Comparison of ENCODE assay signal across 7 cellular contexts in genomic region chr1:221958161-221958562, GRCh38.
DNase-seq lines count a peak whose midpoint lies in the region; ATAC-seq, FAIRE-seq and TF ChIP-seq lines count a peak whose summit lies in the region.
"Not testable (repeated sequence)": the region's sequence is repeated elsewhere in the genome, so short reads cannot be mapped to it uniquely, and the experiment has no call there.

No MANE protein-coding gene starts in this region.

- not testable (repeated sequence) for H3K9me3 ChIP-seq in SJSA1 (replicated peaks); K562 (replicated peaks; ENCODE audit: control insufficient read depth, insufficient read depth, low read depth, low read length)

- H3K9me1 ChIP-seq in K562 (ENCODE audit: control insufficient read depth, insufficient read depth, low read length) = not testable (repeated sequence)

- peak overlapping the region; percentile 73 for H2AFZ ChIP-seq in K562 (ENCODE audit: low read depth, low read length)

- not testable (repeated sequence) for H3K79me2 ChIP-seq in K562 (ENCODE audit: control insufficient read depth, insufficient read depth, low read length); mesendoderm (ENCODE audit: control insufficient read depth, insufficient read depth, low read length)

- in situ Hi-C loops in K562 (cut with MboI) = not testable (repeated sequence)

- POLR2A ChIA-PET in K562 (lab: Yijun Ruan, JAX) = interaction anchor here (0.6 kb wide), 1 partner anchor 268 kb away, joined by 3 read pairs; no protein-coding TSS in a partner anchor

- H3K4me3 ChIP-seq in NB4 (ENCODE audit: low read depth, low read length); SJSA1; K562; fibroblast of pulmonary artery (replicated peaks; ENCODE audit: low read depth, low read length); mesendoderm (ENCODE audit: low read length): not testable (repeated sequence)

- peak; percentile 59 for ATAC-seq in K562

- H2BK120ac ChIP-seq in mesendoderm (ENCODE audit: low read depth, low read length) = not testable (repeated sequence)

- TF ChIP-seq EP300 in K562 (IDR thresholded peaks at IDR 0.05; ENCODE audit: low read length) = peak; percentile 72; the same call in 1 of the 2 replicates

- not testable (repeated sequence) for BruUV-seq in K562 (replicated peaks; lab: Mats Ljungman, UMichigan)

- not testable (repeated sequence) for H3K79me1 ChIP-seq in mesendoderm (ENCODE audit: low read length)

- TF ChIP-seq RAD21 in K562 (CRISPR knock-in tag; conservative IDR thresholded peaks at IDR 0.05 in 1 of 2, IDR thresholded peaks at IDR 0.05 in 1 of 2) = peak in 1 of 2 experiments; percentile 29; a peak in 2 of 4 replicates

- H3K4ac ChIP-seq in mesendoderm (ENCODE audit: low read depth, low read length) = not testable (repeated sequence)

- H2BK15ac ChIP-seq in mesendoderm (replicated peaks; ENCODE audit: low read depth) = not testable (repeated sequence)

- H4K8ac ChIP-seq in mesendoderm (ENCODE audit: low read depth, low read length) = not testable (repeated sequence)

- H2AK5ac ChIP-seq in mesendoderm (ENCODE audit: low read length) = not testable (repeated sequence)

- not testable (repeated sequence) for H3K27me3 ChIP-seq in SJSA1 (replicated peaks); K562 (ENCODE audit: control insufficient read depth in 2 of 2, insufficient read depth in 2 of 2, low read length in 2 of 2); mesendoderm (ENCODE audit: insufficient read depth, low read length, poor library complexity)

- not testable (repeated sequence) for H3K56ac ChIP-seq in mesendoderm (ENCODE audit: low read length)

- H4K20me1 ChIP-seq in K562 (replicated peaks; ENCODE audit: control insufficient read depth, insufficient read depth, low read length) = not testable (repeated sequence)

- peak; percentile 81 for DNase-seq in EH (ENCODE audit: low read depth)
- DNase-seq in HK-2 (ENCODE audit: unreplicated experiment) = peak; percentile 54
- DNase-seq in NB4 (ENCODE audit: low read depth) = peak; percentile 20
- DNase-seq in SJSA1 (ENCODE audit: low read depth in 1 of 2, low spot score in 2 of 2) = peak; percentile 77 to 84
- peak; percentile 33 to 84 (median 50) for DNase-seq in K562 (ENCODE audit: extremely low read depth in 1 of 4, low spot score in 3 of 4)
- DNase-seq in fibroblast of pulmonary artery (ENCODE audit: low read depth) = peak; percentile 55
- DNase-seq in mesendoderm = peak; percentile 64

- not testable (repeated sequence) for H2BK5ac ChIP-seq in mesendoderm (ENCODE audit: low read length)

- peak overlapping the region in 1 of 2 experiments; percentile 36; a peak in 1 of 4 replicates for H3K9ac ChIP-seq in K562 (ENCODE audit: insufficient read depth in 1 of 2, low read depth in 2 of 2, low read length in 2 of 2)
- H3K9ac ChIP-seq in mesendoderm (ENCODE audit: low read length) = not testable (repeated sequence)

- H3K27ac ChIP-seq in SJSA1 = peak overlapping the region; percentile 72
- H3K27ac ChIP-seq in K562 (ENCODE audit: extremely low read depth, low read depth, low read length) = peak overlapping the region; percentile 75
- not testable (repeated sequence) for H3K27ac ChIP-seq in mesendoderm (ENCODE audit: low read depth, low read length)

- not testable (repeated sequence) for TF ChIP-seq CTCF in NB4 (IDR thresholded peaks at IDR 0.05; ENCODE audit: low read depth, low read length); K562 (IDR thresholded peaks at IDR 0.05 in 2 of 3, conservative IDR thresholded peaks at IDR 0.05 in 1 of 3; ENCODE audit: insufficient read depth in 2 of 3, low read depth in 1 of 3, low read length in 3 of 3); fibroblast of pulmonary artery (IDR thresholded peaks at IDR 0.05; ENCODE audit: low read length, missing control alignments)

- TF ChIP-seq POLR2A in NB4 (IDR thresholded peaks at IDR 0.05; ENCODE audit: extremely low read depth, insufficient read length); K562 (conservative IDR thresholded peaks at IDR 0.05): not testable (repeated sequence)

- not testable (repeated sequence) for H4K5ac ChIP-seq in mesendoderm (ENCODE audit: low read length)

- peak; percentile 78 for FAIRE-seq in K562 (lab: Jason Lieb, UNC)

- H3K23ac ChIP-seq in mesendoderm (ENCODE audit: low read length) = not testable (repeated sequence)

- H3K4me1 ChIP-seq in SJSA1 (replicated peaks) (peaks cover 40% of the 10 kb centered on the region), K562 (replicated peaks in 1 of 2; ENCODE audit: control insufficient read depth in 2 of 2, insufficient read depth in 2 of 2, low read length in 2 of 2) (peaks cover 5 to 12% of the 10 kb centered on the region in 2 experiments; a peak in 4 of 5 replicates)
- not testable (repeated sequence) for H3K4me1 ChIP-seq in mesendoderm (ENCODE audit: control insufficient read depth, low read depth, low read length)

- WGBS in K562 (ENCODE audit: insufficient coverage, low coverage, missing lambda C conversion rate) = 11% methylated on average over 2 of the region's 2 CpGs
- no CpG with 5 or more reads among the region's 2 CpGs for whole genome bisulfite sequencing in mesendoderm (ENCODE audit: extremely low coverage, insufficient coverage, low lambda C conversion rate)

- H3K18ac ChIP-seq in mesendoderm (ENCODE audit: low read length) = not testable (repeated sequence)

- 0 out of 2 replicates have a peak overlapping the region, but pooled peaks have one; percentile 17 for H3K4me2 ChIP-seq in K562 (ENCODE audit: insufficient read depth, low read length)
- H3K4me2 ChIP-seq in mesendoderm (ENCODE audit: low read length) = not testable (repeated sequence)

- intact Hi-C loops in K562 (cut with micrococcal nuclease) = not testable (repeated sequence)

- not testable (repeated sequence) for H3K36me3 ChIP-seq in SJSA1; K562 (ENCODE audit: control insufficient read depth, insufficient read depth, low read length); mesendoderm (ENCODE audit: control insufficient read depth, insufficient read depth, low read length)

- CTCF ChIA-PET in K562 (lab: Yijun Ruan, JAX; ENCODE audit: low intra/inter-chr PET ratio) = not testable (repeated sequence)

TF ChIP-seq in K562, 482 proteins besides CTCF, POLR2A, EP300 and RAD21 (continues in another document):
- TF ChIP-seq ZNF316 (IDR thresholded peaks at IDR 0.05) = peak; percentile 31; the same call in 1 of the 2 replicates
- peak; percentile 8; the same call in 1 of the 2 replicates for TF ChIP-seq NFE2 (IDR thresholded peaks at IDR 0.05; ENCODE audit: low read depth)
- 0 out of 2 replicates have a peak, but pooled peaks have one; percentile 59 for TF ChIP-seq ZKSCAN8 (CRISPR knock-in tag; IDR thresholded peaks at IDR 0.05)
- TF ChIP-seq TRIM24 (IDR thresholded peaks at IDR 0.05) = peak; percentile 89 to 92; a peak in 3 of 4 replicates
- peak; percentile 81 for TF ChIP-seq TAL1 (IDR thresholded peaks at IDR 0.05)
- TF ChIP-seq TBL1XR1 (IDR thresholded peaks at IDR 0.05; ENCODE audit: low read length in 2 of 2) = 0 out of 4 replicates have a peak, but pooled peaks of 1 of the 2 experiments have one; percentile 10
- TF ChIP-seq RNF2 (IDR thresholded peaks at IDR 0.05) = peak; percentile 54; the same call in 1 of the 2 replicates
- TF ChIP-seq VEZF1 (CRISPR knock-in tag; IDR thresholded peaks at IDR 0.05) = peak; percentile 59
- not testable (repeated sequence) for TF ChIP-seq JUND (IDR thresholded peaks at IDR 0.05; ENCODE audit: borderline replicate concordance, low read depth, low read length)
- TF ChIP-seq JUND (tag; IDR thresholded peaks at IDR 0.05; ENCODE audit: borderline replicate concordance, low read depth, low read length) = peak; percentile 56; the same call in 2 of the 3 replicates
- TF ChIP-seq TRIM28 (IDR thresholded peaks at IDR 0.05) = peak; percentile 72; the same call in 1 of the 2 replicates
- 0 out of 2 replicates have a peak, but pooled peaks have one; percentile 24 for TF ChIP-seq MTA3 (IDR thresholded peaks at IDR 0.05; ENCODE audit: borderline replicate concordance)
- peak in 1 of 2 experiments; percentile 58; a peak in 1 of 4 replicates for TF ChIP-seq ZNF639 (CRISPR knock-in tag; conservative IDR thresholded peaks at IDR 0.05 in 1 of 2, IDR thresholded peaks at IDR 0.05 in 1 of 2)
- peak; percentile 37; the same call in 1 of the 2 replicates for TF ChIP-seq PHB2 (IDR thresholded peaks at IDR 0.05; ENCODE audit: low read depth)
- peak; percentile 72 for TF ChIP-seq NFIC (IDR thresholded peaks at IDR 0.05)
- TF ChIP-seq STAT5A (IDR thresholded peaks at IDR 0.05; ENCODE audit: borderline replicate concordance, low read length) = peak; percentile 53
- peak; percentile 45; the same call in 1 of the 2 replicates for TF ChIP-seq KLF16 (IDR thresholded peaks at IDR 0.05)
- peak; percentile 44; the same call in 1 of the 2 replicates for TF ChIP-seq CEBPB (tag; IDR thresholded peaks at IDR 0.05)

Comparison
In these comparisons a context has a peak if more than half of its experiments do, and no peak if none do; other contexts are left out.
1. DNase-seq: peak in every context shown above with its lines; median percentile 81 in EH; 80 in SJSA1; 64 in mesendoderm; 55 in fibroblast of pulmonary artery; 54 in HK-2; 50 in K562; 20 in NB4.